In genomic region chr4:3238721-3239120, GRCh38 we compare ENCODE assay signal across 18 cellular contexts.
"Had no signal": no experiment of that assay in that cellular context is flagged by ENCODE, and none has a peak within 500 bp of the region (broad histone marks: within the 10 kb centered on the region; RNA-seq: fewer than 3 reads in every experiment).

No MANE protein-coding gene starts in this region.

- H3K9me3 Mint-ChIP-seq: memory B cell, mesothelial cell of epicardium, natural killer cell had no signal

- H3K36me3 Mint-ChIP-seq: natural killer cell had no signal

- H3K4me3 Mint-ChIP-seq: memory B cell, mesothelial cell of epicardium, natural killer cell had no signal

- H3K9me3 ChIP-seq: heart left ventricle, left lung, lower lobe of right lung, psoas muscle, spleen had no signal

- H3K4me1 ChIP-seq: left lung, lower lobe of right lung, psoas muscle had no signal

- H3K4me3 ChIP-seq: dorsolateral prefrontal cortex, heart left ventricle, left lung, lower lobe of right lung, psoas muscle, spleen had no signal

- DNase-seq: cortex of kidney; dorsolateral prefrontal cortex; effector CD8-positive, alpha-beta T cell; hippocampal formation; lower lobe of right lung; natural killer cell; psoas muscle; retina; spleen; stimulated activated CD4-positive, alpha-beta T cell treated with anti-CD3 and anti-CD28 coated beads, Interleukin-15, amount 100 ng/mL, for 24 hours; stimulated activated CD4-positive, alpha-beta T cell treated with anti-CD3 and anti-CD28 coated beads, Interleukin-1b, Interleukin-23, amount 100 ng/mL, for 48 hours; stimulated activated CD4-positive, alpha-beta T cell treated with anti-CD3 and anti-CD28 coated beads, Interleukin-4, amount 100 ng/mL, for 4 hours; stimulated activated naive CD4-positive, alpha-beta T cell; trophoblast cell had no signal

- H3K27me3 Mint-ChIP-seq: memory B cell had no signal

- H3K27ac Mint-ChIP-seq: memory B cell, mesothelial cell of epicardium, natural killer cell had no signal

- H3K27ac ChIP-seq: heart left ventricle, left lung, lower lobe of right lung, psoas muscle, spleen had no signal

- H3K27me3 ChIP-seq: dorsolateral prefrontal cortex, heart left ventricle, left lung, spleen had no signal
